In the genomic region with DNA sequence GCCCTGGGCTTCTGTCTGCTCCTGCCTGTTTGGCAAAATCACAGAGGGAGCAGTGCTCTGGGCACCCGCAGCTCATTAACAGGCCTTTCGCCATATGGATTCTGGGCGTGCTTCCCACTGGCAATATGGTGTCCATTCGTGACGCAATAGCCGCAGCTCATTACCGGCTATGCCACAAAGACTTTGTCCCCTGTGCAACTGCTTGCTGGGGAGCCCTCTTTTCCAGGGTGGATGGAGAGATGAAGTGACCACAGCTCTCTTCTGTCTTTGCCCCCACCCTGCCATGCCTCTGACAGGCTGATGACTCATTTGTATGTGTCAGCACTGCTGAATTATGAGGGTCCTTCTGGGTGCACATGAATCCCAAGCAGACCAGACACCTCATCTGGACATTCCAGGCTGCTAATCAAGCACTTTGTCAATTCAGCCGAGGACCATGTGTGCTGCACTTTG, we compare ENCODE assay signal across 10 cellular contexts.
DNase-seq lines count a peak whose midpoint lies in the region; ATAC-seq lines count a peak whose summit lies in the region.
"Had no signal": no experiment of that assay in that cellular context is flagged by ENCODE, and none has a peak within 500 bp of the region (broad histone marks: within the 10 kb centered on the region; RNA-seq: fewer than 3 reads in every experiment).

No MANE protein-coding gene starts in this region.

- H3K27ac Mint-ChIP-seq in activated CD4-positive, alpha-beta T cell treated with anti-CD3 and anti-CD28 coated beads, Interleukin-2, amount 10 ng/mL, durations not matched to agents 24 days and 14 days = no peak overlapping the region
- H3K27ac Mint-ChIP-seq: activated CD4-positive, alpha-beta T cell treated with anti-CD3 and anti-CD28 coated beads, Interleukin-2, amount 10 ng/mL, durations not matched to agents 7 days and 5 days had no signal

- H3K36me3 Mint-ChIP-seq in activated CD4-positive, alpha-beta T cell treated with anti-CD3 and anti-CD28 coated beads, Interleukin-2, amount 10 ng/mL, durations not matched to agents 24 days and 14 days (ENCODE audit: low read depth) = no peaks in the 10 kb centered on the region

- H3K4me3 Mint-ChIP-seq in activated CD4-positive, alpha-beta T cell treated with anti-CD3 and anti-CD28 coated beads, Interleukin-2, amount 10 ng/mL, durations not matched to agents 24 days and 14 days = no peak overlapping the region
- H3K4me3 Mint-ChIP-seq: activated CD4-positive, alpha-beta T cell treated with anti-CD3 and anti-CD28 coated beads, Interleukin-2, amount 10 ng/mL, durations not matched to agents 7 days and 5 days had no signal

- H3K4me1 Mint-ChIP-seq in activated CD4-positive, alpha-beta T cell treated with anti-CD3 and anti-CD28 coated beads, Interleukin-2, amount 10 ng/mL, durations not matched to agents 24 days and 14 days = no peaks in the 10 kb centered on the region
- H3K4me1 Mint-ChIP-seq: activated CD4-positive, alpha-beta T cell treated with anti-CD3 and anti-CD28 coated beads, Interleukin-2, amount 10 ng/mL, durations not matched to agents 7 days and 5 days had no signal

- ATAC-seq in GM19023 (IDR thresholded peaks at IDR 0.05; ENCODE audit: unreplicated experiment) = no peak

- H3K9me3 Mint-ChIP-seq in activated CD4-positive, alpha-beta T cell treated with anti-CD3 and anti-CD28 coated beads, Interleukin-2, amount 10 ng/mL, durations not matched to agents 24 days and 14 days = no peaks in the 10 kb centered on the region
- H3K9me3 Mint-ChIP-seq: activated CD4-positive, alpha-beta T cell treated with anti-CD3 and anti-CD28 coated beads, Interleukin-2, amount 10 ng/mL, durations not matched to agents 7 days and 5 days had no signal

- no peaks in the 10 kb centered on the region for H3K27me3 Mint-ChIP-seq in activated CD4-positive, alpha-beta T cell treated with anti-CD3 and anti-CD28 coated beads, Interleukin-2, amount 10 ng/mL, durations not matched to agents 24 days and 14 days
- H3K27me3 Mint-ChIP-seq: activated CD4-positive, alpha-beta T cell treated with anti-CD3 and anti-CD28 coated beads, Interleukin-2, amount 10 ng/mL, durations not matched to agents 7 days and 5 days had no signal

- intact Hi-C loops in activated CD4-positive, alpha-beta T cell treated with anti-CD3 and anti-CD28 coated beads, Interleukin-2, amount 10 ng/mL, durations not matched to agents 24 days and 14 days (cut with micrococcal nuclease) = no loop called here

- peak; percentile 93 for DNase-seq in AG08395 (ENCODE audit: low spot score)
- peak; percentile 91 for DNase-seq in HS-27A (ENCODE audit: low read depth)
- peak; percentile 93 for DNase-seq in astrocyte of the hippocampus (ENCODE audit: low read depth, low spot score)
- DNase-seq in iris pigment epithelial cell (ENCODE audit: low read depth) = peak; percentile 87
- DNase-seq in activated CD4-positive, alpha-beta T cell treated with anti-CD3 and anti-CD28 coated beads, Interleukin-2, amount 10 ng/mL, durations not matched to agents 24 days and 14 days = no peak
- no peak for DNase-seq in NCI-H146 treated with DMSO at 0.1 percent for 48 hours (lab: John Stamatoyannopoulos, UW; ENCODE audit: unreplicated experiment)
- DNase-seq in activated CD8-positive, alpha-beta memory T cell treated with anti-CD3 and anti-CD28 coated beads, Interleukin-2, amount 50 U/mL, for 4 hours = no peak
- DNase-seq: activated CD4-positive, alpha-beta T cell treated with anti-CD3 and anti-CD28 coated beads, Interleukin-2, amount 10 ng/mL, durations not matched to agents 7 days and 5 days; retina had no signal

Comparison
In these comparisons a context has a peak if more than half of its experiments do, and no peak if none do; other contexts are left out.
1. DNase-seq: peak in AG08395 (single experiment), HS-27A (single experiment), astrocyte of the hippocampus (single experiment) and iris pigment epithelial cell (single experiment); none in activated CD4-positive, alpha-beta T cell treated with anti-CD3 and anti-CD28 coated beads, Interleukin-2, amount 10 ng/mL, durations not matched to agents 24 days and 14 days (single experiment), NCI-H146 treated with DMSO at 0.1 percent for 48 hours (single experiment) and activated CD8-positive, alpha-beta memory T cell treated with anti-CD3 and anti-CD28 coated beads, Interleukin-2, amount 50 U/mL, for 4 hours (single experiment).